In the genomic region with DNA sequence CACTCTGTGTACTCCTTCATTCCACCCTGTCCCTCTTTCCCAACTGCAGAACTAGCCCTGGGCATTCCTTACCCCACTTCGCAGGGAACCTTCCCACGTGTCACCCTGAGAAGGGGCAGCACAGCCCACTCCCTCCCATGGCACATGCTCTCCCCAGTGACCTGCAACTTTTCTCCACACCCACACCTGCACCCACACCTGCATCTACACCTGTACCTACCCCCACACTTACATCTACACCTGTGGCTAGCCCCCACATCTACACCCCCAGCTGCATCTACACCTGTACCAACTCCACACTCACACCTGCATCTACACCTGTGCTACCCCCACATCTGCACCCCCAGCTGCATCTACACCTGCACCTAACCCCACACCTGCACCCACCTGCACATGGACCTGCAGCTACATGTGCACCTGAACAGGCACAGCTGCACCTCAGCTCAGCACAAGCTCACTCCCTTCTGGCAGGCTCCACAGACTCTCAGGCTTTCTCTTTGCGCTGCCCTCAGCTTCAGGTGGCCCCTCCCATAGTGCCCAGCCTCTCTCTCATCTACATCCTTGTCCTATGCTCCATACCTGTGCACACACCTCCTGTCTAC, we compare ENCODE assay signal across 20 cellular contexts.
"Had no signal": no experiment of that assay in that cellular context is flagged by ENCODE, and none has a peak within 500 bp of the region (broad histone marks: within the 10 kb centered on the region; RNA-seq: fewer than 3 reads in every experiment).

No MANE protein-coding gene starts in this region.

- H3K4me3 Mint-ChIP-seq: endodermal cell, memory B cell, natural killer cell, type B pancreatic cell had no signal

- H2AFZ ChIP-seq: hepatocyte had no signal

- DNase-seq: effector CD4-positive, alpha-beta T cell; foreskin keratinocyte; natural killer cell; sigmoid colon; stimulated activated CD4-positive, alpha-beta T cell treated with anti-CD3 and anti-CD28 coated beads, Interleukin-2, amount 100 ng/mL, for 48 hours; stimulated activated CD8-positive, alpha-beta memory T cell treated with anti-CD3 and anti-CD28 coated beads, Interleukin-4, amount 100 ng/mL, for 48 hours; stimulated activated naive CD4-positive, alpha-beta T cell treated with Interleukin-2 at 50 U/mL for 16 hours; stomach; thyroid gland had no signal

- H3K27ac Mint-ChIP-seq: endodermal cell, memory B cell, natural killer cell, type B pancreatic cell had no signal

- H3K4me3 ChIP-seq: dorsolateral prefrontal cortex, esophagus muscularis mucosa, gastroesophageal sphincter, heart left ventricle, hepatocyte, lung, prostate gland, right atrium auricular region, sigmoid colon, stomach, thyroid gland had no signal

- ATAC-seq: foreskin keratinocyte, gastroesophageal sphincter, heart left ventricle had no signal

- H3K4me2 ChIP-seq: hepatocyte had no signal

- H3K9me3 Mint-ChIP-seq: memory B cell, type B pancreatic cell had no signal

- H3K79me2 ChIP-seq: hepatocyte had no signal

- H3K9me3 ChIP-seq: esophagus muscularis mucosa, gastroesophageal sphincter, heart left ventricle, prostate gland, right atrium auricular region, sigmoid colon, thyroid gland had no signal

- H3K4me1 Mint-ChIP-seq: endodermal cell, memory B cell, natural killer cell had no signal

- H3K4me1 ChIP-seq: esophagus muscularis mucosa, foreskin keratinocyte, gastroesophageal sphincter, heart left ventricle, prostate gland, right atrium auricular region, sigmoid colon, stomach, thyroid gland had no signal

- H3K36me3 Mint-ChIP-seq: memory B cell, natural killer cell, type B pancreatic cell had no signal

- H3K27ac ChIP-seq: dorsolateral prefrontal cortex, esophagus muscularis mucosa, foreskin keratinocyte, gastroesophageal sphincter, heart left ventricle, hepatocyte, prostate gland, right atrium auricular region, sigmoid colon, stomach, thyroid gland had no signal

- H3K36me3 ChIP-seq: esophagus muscularis mucosa, gastroesophageal sphincter, heart left ventricle, prostate gland, right atrium auricular region, sigmoid colon, stomach, thyroid gland had no signal

- H3K27me3 Mint-ChIP-seq: memory B cell, type B pancreatic cell had no signal

- H3K27me3 ChIP-seq: foreskin keratinocyte, hepatocyte, right atrium auricular region, thyroid gland had no signal
